Comparison of ENCODE assay signal across 36 cellular contexts in genomic region chr16:88428156-88428555, GRCh38. TPM values are rescaled to one million over a fixed set of nuclear protein-coding genes. Genes with fewer than 3 reads are reported as not detected.
"Had no signal": no experiment of that assay in that cellular context is flagged by ENCODE, and none has a peak within 500 bp of the region (broad histone marks: within the 10 kb centered on the region; RNA-seq: fewer than 3 reads in every experiment).

No MANE protein-coding gene starts in this region.

- ATAC-seq: activated CD8-positive, alpha-beta memory T cell treated with anti-CD3 and anti-CD28 coated beads, Interleukin-2, amount 10 ng/mL, durations not matched to agents 7 days and 5 days; PC-3; SK-N-SH treated with all-trans-retinoic acid at 6 μM for 48 hours; T-cell had no signal

- H3K9me3 ChIP-seq: Peyer's patch, SJSA1 had no signal

- H3K36me3 ChIP-seq: brain microvascular endothelial cell, Peyer's patch had no signal

- DNase-seq: activated B cell treated with CpG ODN at 0.5 μM for 24 hours; activated CD4-positive, alpha-beta memory T cell treated with anti-CD3 and anti-CD28 coated beads, Interleukin-2, amount 10 ng/mL, durations not matched to agents 7 days and 5 days; activated CD4-positive, alpha-beta T cell treated with anti-CD3 and anti-CD28 coated beads for 4 hours; activated CD4-positive, CD25-positive, alpha-beta regulatory T cell treated with anti-CD3 and anti-CD28 coated beads, Interleukin-2, amount 50 U/mL, for 72 hours; activated CD8-positive, alpha-beta memory T cell treated with anti-CD3 and anti-CD28 coated beads for 24 hours; activated CD8-positive, alpha-beta memory T cell treated with anti-CD3 and anti-CD28 coated beads, Interleukin-2, amount 10 ng/mL, durations not matched to agents 7 days and 5 days; activated CD8-positive, alpha-beta memory T cell treated with anti-CD3 and anti-CD28 coated beads, Interleukin-2, amount 50 U/mL, for 48 hours; activated effector memory CD4-positive, alpha-beta T cell treated with anti-CD3 and anti-CD28 coated beads, Interleukin-2, amount 50 U/mL, for 16 hours; activated naive CD4-positive, alpha-beta T cell; activated naive CD4-positive, alpha-beta T cell treated with anti-CD3 and anti-CD28 coated beads, Interleukin-2, amount 50 U/mL, for 16 hours; activated naive CD8-positive, alpha-beta T cell treated with anti-CD3 and anti-CD28 coated beads for 36 hours; activated T-cell treated with anti-CD3 and anti-CD28 coated beads, Interleukin-2, amount 50 U/mL, for 48 hours; amniotic stem cell; aorta; brain microvascular endothelial cell; central memory CD4-positive, alpha-beta T cell; Karpas-422; NCI-H1105; NCI-H1417 treated with DMSO at 0.1 percent for 48 hours; NCI-H187 treated with DMSO at 0.1 percent for 48 hours; NCI-H2081; NCI-H345; NCI-H524 treated with DMSO at 0.1 percent for 48 hours; NCI-H748 treated with DMSO at 0.1 percent for 48 hours; NK-92 treated with Interleukin-12 subunit alpha and Interleukin-12 subunit beta, amount 100 ng/mL, for 24 hours; PC-3; Peyer's patch; RPMI8226; SHP77 treated with DMSO at 0.1 percent for 48 hours; T-cell; T-helper 2 cell; T-helper 9 cell had no signal

- H3K27me3 ChIP-seq: brain microvascular endothelial cell, Peyer's patch, SJSA1 had no signal

- H3K4me1 ChIP-seq: SJSA1 had no signal

- H3K27ac ChIP-seq: brain microvascular endothelial cell, Peyer's patch, SJSA1, VCaP had no signal

- H3K4me3 ChIP-seq: Peyer's patch, SJSA1 had no signal

RNA-seq across cellular contexts. Expression of gene ZNF469, which starts 45.4 kb away (rescaled TPM):
- total RNA-seq: MCF 10A had no signal
